In the genomic region with DNA sequence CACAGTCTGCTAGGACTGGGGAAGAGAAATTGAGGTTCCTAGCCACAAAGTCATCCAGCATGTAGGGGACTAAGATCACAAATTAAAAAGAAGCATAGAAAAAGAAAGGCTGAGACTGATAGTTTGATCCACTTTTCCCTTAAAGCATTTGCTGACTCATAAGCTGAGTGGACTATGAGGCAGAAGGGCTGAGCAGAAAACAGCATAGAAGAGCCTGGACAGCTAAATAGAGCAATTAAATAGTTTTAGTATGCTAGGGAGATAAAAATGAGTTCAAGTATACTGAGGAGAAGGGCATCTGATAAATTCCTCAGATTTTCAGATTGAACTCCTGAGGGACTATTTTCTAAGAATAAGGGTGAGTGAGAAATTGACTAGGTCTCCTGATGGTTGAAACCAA, we compare ENCODE assay signal across 26 cellular contexts.
DNase-seq lines count a peak whose midpoint lies in the region; ATAC-seq and TF ChIP-seq lines count a peak whose summit lies in the region.
"Had no signal": no experiment of that assay in that cellular context is flagged by ENCODE, and none has a peak within 500 bp of the region (broad histone marks: within the 10 kb centered on the region; RNA-seq: fewer than 3 reads in every experiment).

No MANE protein-coding gene starts in this region.

- no peaks in the 10 kb centered on the region for H3K79me2 ChIP-seq in GM23248 (ENCODE audit: insufficient read depth)
- H3K79me2 ChIP-seq in fibroblast of lung (ENCODE audit: control insufficient read depth, insufficient read depth, low read length) = no peaks in the 10 kb centered on the region
- H3K79me2 ChIP-seq in osteoblast (ENCODE audit: insufficient read depth, low read length) = no peaks in the 10 kb centered on the region

- H3K27me3 ChIP-seq in GM23248 (replicated peaks; ENCODE audit: insufficient read depth) = 0 out of 2 replicates have a peak, but pooled peaks cover 8% of the 10 kb centered on the region
- H3K27me3 ChIP-seq in fibroblast of lung (ENCODE audit: control insufficient read depth, insufficient read depth, low read length) = no peaks in the 10 kb centered on the region
- peaks cover 8% of the 10 kb centered on the region for H3K27me3 ChIP-seq in osteoblast (ENCODE audit: insufficient read depth, low read length)
- H3K27me3 ChIP-seq: SJSA1 had no signal

- H3K4me3 ChIP-seq in GM23248 (no peak overlapping the region), fibroblast of lung (replicated peaks in 1 of 4; ENCODE audit: control extremely low read depth in 1 of 4, insufficient read depth in 1 of 4, low read depth in 3 of 4, low read length in 4 of 4) (no peak overlapping the region), osteoblast (ENCODE audit: insufficient read depth, low read length) (no peak overlapping the region)
- H3K4me3 ChIP-seq: lower lobe of right lung, SJSA1 had no signal

- H3K27me3 Mint-ChIP-seq in progenitor cell of endocrine pancreas = no peaks in the 10 kb centered on the region

- no peaks in the 10 kb centered on the region for H3K4me1 Mint-ChIP-seq in progenitor cell of endocrine pancreas (ENCODE audit: low read depth)

- H3K36me3 ChIP-seq in GM23248 (ENCODE audit: low read depth) = no peaks in the 10 kb centered on the region
- H3K36me3 ChIP-seq in fibroblast of lung (ENCODE audit: control insufficient read depth, insufficient read depth, low read length) = no peaks in the 10 kb centered on the region
- no peaks in the 10 kb centered on the region for H3K36me3 ChIP-seq in osteoblast (ENCODE audit: insufficient read depth, low read length)
- H3K36me3 ChIP-seq: lower lobe of right lung, SJSA1 had no signal

- in situ Hi-C loops in GM23248 (cut with MboI) = no loop called here

- no peaks in the 10 kb centered on the region for H4K20me1 ChIP-seq in GM23248 (ENCODE audit: insufficient read depth)
- no peaks in the 10 kb centered on the region for H4K20me1 ChIP-seq in fibroblast of lung (ENCODE audit: control insufficient read depth, extremely low read depth, insufficient read depth, low read length)
- H4K20me1 ChIP-seq in osteoblast (ENCODE audit: insufficient read depth, low read length) = no peaks in the 10 kb centered on the region

- no peak overlapping the region for H2AFZ ChIP-seq in GM23248
- no peak overlapping the region for H2AFZ ChIP-seq in fibroblast of lung (ENCODE audit: low read length)
- peak overlapping the region; percentile 51 for H2AFZ ChIP-seq in osteoblast (ENCODE audit: low read length)

- H3K4me1 ChIP-seq in GM23248 (ENCODE audit: insufficient read depth) (no peaks in the 10 kb centered on the region), fibroblast of lung (ENCODE audit: control insufficient read depth, extremely low read depth, insufficient read depth, low read length) (no peaks in the 10 kb centered on the region), osteoblast (ENCODE audit: insufficient read depth, low read length) (peaks cover 6% of the 10 kb centered on the region)
- H3K4me1 ChIP-seq: Caco-2, lower lobe of right lung, SJSA1 had no signal

- no peak for ATAC-seq in HG03565 (IDR thresholded peaks at IDR 0.05; ENCODE audit: unreplicated experiment)
- ATAC-seq: lower lobe of right lung, Panc1, sciatic nerve had no signal

- H3K9ac ChIP-seq in GM23248 (no peak overlapping the region), fibroblast of lung (ENCODE audit: insufficient read depth, low read length) (no peak overlapping the region)

- H3F3A ChIP-seq in GM23248 (ENCODE audit: insufficient read depth) = no peaks in the 10 kb centered on the region

- H3K27ac ChIP-seq in GM23248 (no peak overlapping the region), fibroblast of lung (ENCODE audit: insufficient read depth, low read length) (no peak overlapping the region), osteoblast (ENCODE audit: low read depth, low read length) (no peak overlapping the region)
- H3K27ac ChIP-seq: lower lobe of right lung, SJSA1 had no signal

- H3K4me2 ChIP-seq in GM23248 (ENCODE audit: unreplicated experiment) (no peak overlapping the region), fibroblast of lung (ENCODE audit: extremely low read depth, insufficient read depth, low read length) (no peak overlapping the region), osteoblast (ENCODE audit: insufficient read depth, low read length) (no peak overlapping the region)

- H3K9me2 ChIP-seq in GM23248 (ENCODE audit: insufficient read depth) = no peaks in the 10 kb centered on the region

- TF ChIP-seq CTCF in fibroblast of lung (conservative IDR thresholded peaks at IDR 0.05 in 1 of 2, IDR thresholded peaks at IDR 0.05 in 1 of 2; ENCODE audit: low read depth in 1 of 2, low read length in 2 of 2) = no peak
- no peak for TF ChIP-seq CTCF in osteoblast (IDR thresholded peaks at IDR 0.05; ENCODE audit: extremely low read depth, low read depth, low read length)
- no peak for TF ChIP-seq CTCF in progenitor cell of endocrine pancreas (IDR thresholded peaks at IDR 0.05; ENCODE audit: unreplicated experiment)

- peaks cover 9% of the 10 kb centered on the region for H3K9me3 Mint-ChIP-seq in progenitor cell of endocrine pancreas (ENCODE audit: low read depth)

- no peaks in the 10 kb centered on the region for H3K36me3 Mint-ChIP-seq in progenitor cell of endocrine pancreas (ENCODE audit: insufficient read depth)

- no peak overlapping the region for H3K27ac Mint-ChIP-seq in progenitor cell of endocrine pancreas
- H3K27ac Mint-ChIP-seq: activated CD4-positive, alpha-beta memory T cell treated with anti-CD3 and anti-CD28 coated beads for 36 hours; activated naive CD4-positive, alpha-beta T cell treated with anti-CD3 and anti-CD28 coated beads, Interleukin-2, amount 50 U/mL, for 24 hours; activated T-helper 1 cell treated with anti-CD3 and anti-CD28 coated beads, Interleukin-12 subunit alpha, Interleukin-12 subunit beta, Interleukin-2, Interleukin-4 antibody, amounts not matched to agents 30 ng/mL and 10 ng/mL and 1 ng/mL, durations not matched to agents 14 hours and 24 hours and 36 hours; dendritic cell treated with granulocyte-macrophage colony-stimulating factor and Interleukin-4, amounts not matched to agents 40 ng/mL and 50 ng/mL, for 4 days had no signal

- DNase-seq in GM23248 (peak; percentile 76), RPMI7951 (ENCODE audit: low read depth) (peak; percentile 11), fibroblast of lung (ENCODE audit: low read depth in 2 of 2) (peak; percentile 33 to 63), osteoblast (ENCODE audit: insufficient read length, low spot score, missing footprints) (peak; percentile 69), progenitor cell of endocrine pancreas (ENCODE audit: low spot score, unreplicated experiment) (no peak), hepatic stellate cell (ENCODE audit: low spot score) (no peak)
- DNase-seq in activated naive CD4-positive, alpha-beta T cell treated with anti-CD3 and anti-CD28 coated beads, Interleukin-2, amount 50 U/mL, for 16 hours = no peak
- DNase-seq: activated CD4-positive, alpha-beta memory T cell treated with anti-CD3 and anti-CD28 coated beads for 36 hours; activated CD4-positive, CD25-positive, alpha-beta regulatory T cell; activated CD8-positive, alpha-beta memory T cell treated with anti-CD3 and anti-CD28 coated beads, Interleukin-2, amount 50 U/mL, for 4 hours; C1 segment of cervical spinal cord; Caco-2; DMS79 treated with DMSO at 0.1 percent for 48 hours; lower lobe of right lung; NCI-H1694 treated with DMSO at 0.1 percent for 48 hours; NCI-H2171 treated with DMSO at 0.1 percent for 48 hours; NCI-H526 treated with DMSO at 0.1 percent for 48 hours; posterior cingulate gyrus; stimulated activated naive CD4-positive, alpha-beta T cell had no signal

- H3K4me3 Mint-ChIP-seq in progenitor cell of endocrine pancreas (ENCODE audit: low read depth) = no peak overlapping the region
- H3K4me3 Mint-ChIP-seq: activated CD4-positive, alpha-beta memory T cell treated with anti-CD3 and anti-CD28 coated beads for 36 hours; activated naive CD4-positive, alpha-beta T cell treated with anti-CD3 and anti-CD28 coated beads, Interleukin-2, amount 50 U/mL, for 24 hours; activated T-helper 1 cell treated with anti-CD3 and anti-CD28 coated beads, Interleukin-12 subunit alpha, Interleukin-12 subunit beta, Interleukin-2, Interleukin-4 antibody, amounts not matched to agents 30 ng/mL and 10 ng/mL and 1 ng/mL, durations not matched to agents 14 hours and 24 hours and 36 hours; dendritic cell treated with granulocyte-macrophage colony-stimulating factor and Interleukin-4, amounts not matched to agents 40 ng/mL and 50 ng/mL, for 4 days had no signal

- H3K9me3 ChIP-seq in GM23248 (ENCODE audit: low read depth) = no peaks in the 10 kb centered on the region
- no peaks in the 10 kb centered on the region for H3K9me3 ChIP-seq in fibroblast of lung (ENCODE audit: control insufficient read depth, insufficient read depth, low read depth, low read length)
- no peaks in the 10 kb centered on the region for H3K9me3 ChIP-seq in osteoblast (ENCODE audit: low read depth, low read length)
- H3K9me3 ChIP-seq: lower lobe of right lung, SJSA1 had no signal

Comparison
In these comparisons a context has a peak if more than half of its experiments do, and no peak if none do; other contexts are left out.
1. DNase-seq: peak in GM23248 (single experiment), RPMI7951 (single experiment), fibroblast of lung (2 of 2) and osteoblast (single experiment); none in activated naive CD4-positive, alpha-beta T cell treated with anti-CD3 and anti-CD28 coated beads, Interleukin-2, amount 50 U/mL, for 16 hours (single experiment), progenitor cell of endocrine pancreas (single experiment) and hepatic stellate cell (single experiment).